Comparison of ENCODE assay signal across 18 cellular contexts in genomic region chr5:57842376-57843015, GRCh38.
DNase-seq lines count a peak whose midpoint lies in the region; ATAC-seq and TF ChIP-seq lines count a peak whose summit lies in the region.
"Had no signal": no experiment of that assay in that cellular context is flagged by ENCODE, and none has a peak within 500 bp of the region (broad histone marks: within the 10 kb centered on the region; RNA-seq: fewer than 3 reads in every experiment).

No MANE protein-coding gene starts in this region.

- POLR2A ChIA-PET in A673 (lab: Charles Lee; ENCODE audit: low non-redundant PET), result no interaction called here

- H3K36me3 Mint-ChIP-seq in brain, result no peaks in the 10 kb centered on the region
- H3K36me3 Mint-ChIP-seq: activated naive CD4-positive, alpha-beta T cell treated with anti-CD3 and anti-CD28 coated beads, Interleukin-2, amount 50 U/mL, for 24 hours; CD8-positive, alpha-beta T cell had no signal

- peaks cover 11% of the 10 kb centered on the region for H3K4me1 ChIP-seq in A673 (ENCODE audit: insufficient read depth, low read length, poor library complexity, severe bottlenecking)
- H3K4me1 ChIP-seq in HUES64 (ENCODE audit: insufficient read depth, low read length), result peaks cover 22% of the 10 kb centered on the region
- H3K4me1 ChIP-seq: body of pancreas, psoas muscle had no signal

- intact Hi-C loops in A673 (cut with micrococcal nuclease; ENCODE audit: unreplicated experiment), result no loop called here

- H3K9me3 ChIP-seq in A673 (ENCODE audit: low read depth, low read length, poor library complexity, severe bottlenecking) (no peaks in the 10 kb centered on the region), HUES64 (ENCODE audit: insufficient read depth, low read depth, low read length) (no peaks in the 10 kb centered on the region)
- H3K9me3 ChIP-seq: body of pancreas, psoas muscle had no signal

- H3K9me3 Mint-ChIP-seq in brain, result peaks cover 0 to 3% (median 0%) of the 10 kb centered on the region in 5 experiments
- H3K9me3 Mint-ChIP-seq: activated CD4-positive, alpha-beta T cell treated with anti-CD3 and anti-CD28 coated beads, Interleukin-2, amount 10 ng/mL, durations not matched to agents 7 days and 5 days; activated naive CD4-positive, alpha-beta T cell treated with anti-CD3 and anti-CD28 coated beads, Interleukin-2, amount 50 U/mL, for 24 hours; CD8-positive, alpha-beta T cell; stimulated activated naive CD8-positive, alpha-beta T cell treated with anti-CD3 and anti-CD28 coated beads, Interleukin-15, Interleukin-2, amounts not matched to agents 100 ng/mL and 50 ng/mL, for 24 hours had no signal

- peak overlapping the region in 2 of 5 experiments; percentile 20 to 36 for H3K4me3 Mint-ChIP-seq in brain
- H3K4me3 Mint-ChIP-seq: activated CD4-positive, alpha-beta T cell treated with anti-CD3 and anti-CD28 coated beads, Interleukin-2, amount 10 ng/mL, durations not matched to agents 7 days and 5 days; activated naive CD4-positive, alpha-beta T cell treated with anti-CD3 and anti-CD28 coated beads, Interleukin-2, amount 50 U/mL, for 24 hours; CD8-positive, alpha-beta T cell; stimulated activated naive CD8-positive, alpha-beta T cell treated with anti-CD3 and anti-CD28 coated beads, Interleukin-15, Interleukin-2, amounts not matched to agents 100 ng/mL and 50 ng/mL, for 24 hours had no signal

- no peak overlapping the region for H3K4me3 ChIP-seq in A673 (ENCODE audit: low read depth, low read length, poor library complexity, severe bottlenecking)
- no peak overlapping the region for H3K4me3 ChIP-seq in HUES64 (ENCODE audit: low read length)
- H3K4me3 ChIP-seq: body of pancreas, psoas muscle had no signal

- H3K36me3 ChIP-seq in A673 (ENCODE audit: insufficient read depth, low read length, poor library complexity, severe bottlenecking) (no peaks in the 10 kb centered on the region), HUES64 (ENCODE audit: insufficient read depth, low read length) (no peaks in the 10 kb centered on the region)

- peak overlapping the region in 3 of 5 experiments; percentile 46 to 88 (median 68) for H3K27ac Mint-ChIP-seq in brain
- H3K27ac Mint-ChIP-seq: activated CD4-positive, alpha-beta T cell treated with anti-CD3 and anti-CD28 coated beads, Interleukin-2, amount 10 ng/mL, durations not matched to agents 7 days and 5 days; activated naive CD4-positive, alpha-beta T cell treated with anti-CD3 and anti-CD28 coated beads, Interleukin-2, amount 50 U/mL, for 24 hours; CD8-positive, alpha-beta T cell; stimulated activated naive CD8-positive, alpha-beta T cell treated with anti-CD3 and anti-CD28 coated beads, Interleukin-15, Interleukin-2, amounts not matched to agents 100 ng/mL and 50 ng/mL, for 24 hours had no signal

- TF ChIP-seq CTCF in A673 (conservative IDR thresholded peaks at IDR 0.05; ENCODE audit: low read depth, low read length) (no peak), brain (conservative IDR thresholded peaks at IDR 0.05) (no peak)

- H3K27ac ChIP-seq in A673 (ENCODE audit: low read depth, low read length, poor library complexity, severe bottlenecking) (peak overlapping the region; percentile 72), HUES64 (ENCODE audit: low read depth, low read length) (peak overlapping the region; percentile 60; the same call in 1 of the 2 replicates)
- H3K27ac ChIP-seq: body of pancreas, psoas muscle had no signal

- no peaks in the 10 kb centered on the region for H3K27me3 Mint-ChIP-seq in brain

- H3K27me3 ChIP-seq in A673 (replicated peaks; ENCODE audit: insufficient read depth, low read depth, low read length, poor library complexity), result no peaks in the 10 kb centered on the region
- no peaks in the 10 kb centered on the region for H3K27me3 ChIP-seq in HUES64 (ENCODE audit: insufficient read depth, low read length)
- H3K27me3 ChIP-seq: body of pancreas had no signal

- H3K9ac ChIP-seq in HUES64 (ENCODE audit: low read depth, low read length), result peak overlapping the region; percentile 49; the same call in 1 of the 2 replicates

- peaks cover 53% of the 10 kb centered on the region for H3K4me1 Mint-ChIP-seq in brain
- H3K4me1 Mint-ChIP-seq: activated CD4-positive, alpha-beta T cell treated with anti-CD3 and anti-CD28 coated beads, Interleukin-2, amount 10 ng/mL, durations not matched to agents 7 days and 5 days; activated naive CD4-positive, alpha-beta T cell treated with anti-CD3 and anti-CD28 coated beads, Interleukin-2, amount 50 U/mL, for 24 hours had no signal

- WGBS in HUES64, result 94% methylated on average over 1 of the region's 3 CpGs

- no peak for ATAC-seq in HG02623 (IDR thresholded peaks at IDR 0.05; ENCODE audit: unreplicated experiment)
- no peak for ATAC-seq in HG02763 (IDR thresholded peaks at IDR 0.05; ENCODE audit: unreplicated experiment)
- ATAC-seq: body of pancreas; CD8-positive, alpha-beta T cell; psoas muscle had no signal

- CTCF ChIA-PET in A673 (lab: Charles Lee), result no interaction called here

- DNase-seq in A673 (ENCODE audit: low spot score) (no peak), kidney tubule cell (ENCODE audit: low spot score) (peak; percentile 31), putamen (ENCODE audit: low spot score) (no peak), D341Med (ENCODE audit: low spot score) (no peak)
- DNase-seq: activated CD4-positive, alpha-beta T cell treated with anti-CD3 and anti-CD28 coated beads, Interleukin-2, amount 10 ng/mL, durations not matched to agents 7 days and 5 days; activated T-cell treated with anti-CD3 and anti-CD28 coated beads, Interleukin-2, amount 50 U/mL, for 1 hour; body of pancreas; CD8-positive, alpha-beta T cell; hippocampal formation; NCI-H1694; NCI-H446; psoas muscle had no signal

- no TSS peak for BruUV-seq in A673 (replicated peaks; lab: Mats Ljungman, UMichigan)
